8 cellular contexts compared by ENCODE assay signal in genomic region chr7:113698556-113699220, GRCh38.
DNase-seq lines count a peak whose midpoint lies in the region; ATAC-seq and TF ChIP-seq lines count a peak whose summit lies in the region.

No MANE protein-coding gene starts in this region.

- H3K4me3 ChIP-seq in HAP-1: no peak overlapping the region
- H3K4me3 ChIP-seq in endodermal cell (ENCODE audit: low read length): no peak overlapping the region

- H3K27ac Mint-ChIP-seq in endodermal cell: no peak overlapping the region

- peaks cover 2% of the 10 kb centered on the region for H3K9me3 Mint-ChIP-seq in endodermal cell
- no peaks in the 10 kb centered on the region for H3K9me3 Mint-ChIP-seq in activated T-cell treated with anti-CD3 and anti-CD28 coated beads, Interleukin-2, amount 50 U/mL, for 4 hours

- TF ChIP-seq CTCF in endodermal cell (conservative IDR thresholded peaks at IDR 0.05): peak; percentile 86

- H3K36me3 ChIP-seq in HAP-1 (replicated peaks) (no peaks in the 10 kb centered on the region), endodermal cell (ENCODE audit: control insufficient read depth, insufficient read depth, low read length) (no peaks in the 10 kb centered on the region)

- no peaks in the 10 kb centered on the region for H3K27me3 Mint-ChIP-seq in endodermal cell (ENCODE audit: insufficient read depth)
- H3K27me3 Mint-ChIP-seq in activated T-cell treated with anti-CD3 and anti-CD28 coated beads, Interleukin-2, amount 50 U/mL, for 4 hours (ENCODE audit: low read depth): no peaks in the 10 kb centered on the region

- H3K4me1 Mint-ChIP-seq in endodermal cell: no peaks in the 10 kb centered on the region
- H3K4me1 Mint-ChIP-seq in activated T-cell treated with anti-CD3 and anti-CD28 coated beads, Interleukin-2, amount 50 U/mL, for 4 hours (ENCODE audit: low read depth): no peaks in the 10 kb centered on the region

- H3K9me3 ChIP-seq in HAP-1 (no peaks in the 10 kb centered on the region), endodermal cell (ENCODE audit: control insufficient read depth, low read length) (no peaks in the 10 kb centered on the region)

- ATAC-seq in GM21528 (IDR thresholded peaks at IDR 0.05; ENCODE audit: low FRiP score, unreplicated experiment): no peak
- no peak for ATAC-seq in activated T-cell treated with anti-CD3 and anti-CD28 coated beads, Interleukin-2, amount 50 U/mL, for 4 hours

- no peak overlapping the region for H3K9ac ChIP-seq in endodermal cell (ENCODE audit: extremely low read depth, low read length, poor library complexity, severe bottlenecking)

- DNase-seq in G401 (ENCODE audit: low spot score) (peak; percentile 12), HAP-1 (ENCODE audit: low spot score in 2 of 2) (peak; percentile 10 to 32), NCI-H748 treated with DMSO at 0.1 percent for 48 hours (lab: John Stamatoyannopoulos, UW) (peak; percentile 60), endodermal cell (no peak), putamen (ENCODE audit: low spot score) (peak; percentile 13), HPDE6-E6E7 (ENCODE audit: extremely low spot score) (no peak)
- no peak for DNase-seq in activated T-cell treated with anti-CD3 and anti-CD28 coated beads, Interleukin-2, amount 50 U/mL, for 4 hours

- no peaks in the 10 kb centered on the region for H3K36me3 Mint-ChIP-seq in endodermal cell (ENCODE audit: low read depth)
- no peaks in the 10 kb centered on the region for H3K36me3 Mint-ChIP-seq in activated T-cell treated with anti-CD3 and anti-CD28 coated beads, Interleukin-2, amount 50 U/mL, for 4 hours (ENCODE audit: insufficient read depth)

- 70% methylated on average over 5 of the region's 6 CpGs; no CpG with 5 or more reads in 1 of the 2 experiments for WGBS in endodermal cell (ENCODE audit: insufficient coverage in 1 of 2, insufficient read length in 1 of 2), 2 experiments

- in situ Hi-C loops in G401 (cut with HindIII; ENCODE audit: low sequenced_read_pairs) (no loop called here), HAP-1 (cut with MboI; ENCODE audit: low sequenced_read_pairs) (no loop called here)

- H3K4me3 Mint-ChIP-seq in endodermal cell: no peak overlapping the region
- H3K4me3 Mint-ChIP-seq in activated T-cell treated with anti-CD3 and anti-CD28 coated beads, Interleukin-2, amount 50 U/mL, for 4 hours: no peak overlapping the region

- no peaks in the 10 kb centered on the region for H3K27me3 ChIP-seq in HAP-1 (ENCODE audit: low read depth)
- H3K27me3 ChIP-seq in endodermal cell (ENCODE audit: control insufficient read depth, insufficient read depth, low read length, poor library complexity, severe bottlenecking): no peaks in the 10 kb centered on the region

- H3K4me1 ChIP-seq in HAP-1 (no peaks in the 10 kb centered on the region; the same call in 1 of the 2 replicates), endodermal cell (ENCODE audit: control insufficient read depth, insufficient read depth, low read length) (peaks cover 4% of the 10 kb centered on the region)

- H3K27ac ChIP-seq in endodermal cell (ENCODE audit: low read depth, low read length): no peak overlapping the region

Comparison
In these comparisons a context has a peak if more than half of its experiments do, and no peak if none do; other contexts are left out.
1. DNase-seq: peak in G401 (single experiment), HAP-1 (2 of 2), NCI-H748 treated with DMSO at 0.1 percent for 48 hours (single experiment) and putamen (single experiment); none in endodermal cell (single experiment), activated T-cell treated with anti-CD3 and anti-CD28 coated beads, Interleukin-2, amount 50 U/mL, for 4 hours (single experiment) and HPDE6-E6E7 (single experiment).